ENCODE assay signal across 8 cellular contexts in genomic region chr5:81194633-81195333, GRCh38. TPM values are rescaled to one million over a fixed set of nuclear protein-coding genes. Genes with fewer than 3 reads are reported as not detected.
A peak's percentile ranks its signal among the peaks of the same experiment; 100 is the strongest.
DNase-seq lines count a peak whose midpoint lies in the region; ATAC-seq and TF ChIP-seq lines count a peak whose summit lies in the region.

No MANE protein-coding gene starts in this region.

- 28% methylated on average over 31 of the region's 31 CpGs for WGBS in right cardiac atrium

- H3K4me3 Mint-ChIP-seq in HFFc6 (peak overlapping the region; percentile 82), T-helper 17 cell (peak overlapping the region; percentile 53)

- TF ChIP-seq CTCF in HFFc6 (IDR thresholded peaks at IDR 0.05) (peak; percentile 95), retinal pigment epithelial cell (conservative IDR thresholded peaks at IDR 0.05; ENCODE audit: low read depth, low read length) (peak; percentile 95)

- no peak overlapping the region for H3K27ac ChIP-seq in right cardiac atrium (ENCODE audit: low read length)

- H3K4me1 ChIP-seq in right cardiac atrium (ENCODE audit: control insufficient read depth, insufficient read depth, low read length) = no peaks in the 10 kb centered on the region

- H3K27me3 Mint-ChIP-seq in HFFc6 (ENCODE audit: insufficient read depth) (peaks cover 14% of the 10 kb centered on the region), T-helper 17 cell (no peaks in the 10 kb centered on the region)

- ATAC-seq in T-helper 17 cell (peak; percentile 100), right cardiac atrium (peak; percentile 96 to 97)

- intact Hi-C loops in right cardiac atrium (cut with DNase I) = loop anchor here in 1 of 4 donors (10.0 kb wide), 1 partner anchor 510 kb away; no protein-coding TSS in a partner anchor

- no peak overlapping the region for H3K27ac Mint-ChIP-seq in HFFc6
- peak overlapping the region; percentile 84 for H3K27ac Mint-ChIP-seq in T-helper 17 cell

- DNase-seq in GM04503 (ENCODE audit: low read depth) (peak; percentile 25), HFFc6 (peak; percentile 69), NCI-H1092 treated with DMSO at 0.1 percent for 48 hours (lab: John Stamatoyannopoulos, UW) (peak; percentile 56), T-helper 17 cell (peak; percentile 61 to 79 (median 67)), amniotic epithelial cell (ENCODE audit: low read depth) (peak; percentile 82), right cardiac atrium (peak; percentile 85 to 95 (median 94)), retinal pigment epithelial cell (ENCODE audit: low read depth) (peak; percentile 41), cortex of kidney (lab: John Stamatoyannopoulos, UW) (no peak)

- no peaks in the 10 kb centered on the region for H3K9me3 Mint-ChIP-seq in HFFc6

- H3K9me3 ChIP-seq in T-helper 17 cell (ENCODE audit: control insufficient read depth, low read length, poor library complexity, severe bottlenecking) (no peaks in the 10 kb centered on the region), right cardiac atrium (ENCODE audit: control insufficient read depth, low read length) (no peaks in the 10 kb centered on the region)

- peaks cover 14% of the 10 kb centered on the region for H3K4me1 Mint-ChIP-seq in HFFc6 (ENCODE audit: low read depth)
- peaks cover 13% of the 10 kb centered on the region for H3K4me1 Mint-ChIP-seq in T-helper 17 cell

- no peaks in the 10 kb centered on the region for H3K27me3 ChIP-seq in right cardiac atrium (ENCODE audit: control insufficient read depth, insufficient read depth)

- no peaks in the 10 kb centered on the region for H3K36me3 Mint-ChIP-seq in HFFc6 (ENCODE audit: low read depth)
- H3K36me3 Mint-ChIP-seq in T-helper 17 cell (ENCODE audit: low read depth) = no peaks in the 10 kb centered on the region

- H3K4me3 ChIP-seq in right cardiac atrium (ENCODE audit: low read length) = no peak overlapping the region
- H3K4me3 ChIP-seq in retinal pigment epithelial cell (ENCODE audit: low read length) = no peak overlapping the region

RNA-seq across cellular contexts. Expression of gene CKMT2, which starts 38.3 kb away (rescaled TPM):
- not detected for total RNA-seq in HFFc6 (2021; fragmentation: NEBNext Ultra II Directional; extraction: Animal tissue kit (Norgen Biotek cat#: 25700))
- total RNA-seq in T-helper 17 cell (not detected), right cardiac atrium (1,000 to 10,000 TPM in 1 of 4 donors, 100 to 1,000 TPM in 3; 816 to 1,016 (median 864) TPM)
- polyA plus RNA-seq in right cardiac atrium = 1,778 TPM

Comparison
In these comparisons a context has a peak if more than half of its experiments do, and no peak if none do; other contexts are left out.
1. RNA of gene CKMT2, which starts 38.3 kb away (total RNA-seq): 816 to 1,016 TPM in right cardiac atrium; not detected in T-helper 17 cell and not detected in HFFc6; every median in the first group is over 100 times any median in the second.